Comparison of ENCODE assay signal across 9 cellular contexts in genomic region chr6:26240981-26241770, GRCh38.
DNase-seq lines count a peak whose midpoint lies in the region; ATAC-seq, FAIRE-seq and TF ChIP-seq lines count a peak whose summit lies in the region.
"Had no signal": no experiment of that assay in that cellular context is flagged by ENCODE, and none has a peak within 500 bp of the region (broad histone marks: within the 10 kb centered on the region; RNA-seq: fewer than 3 reads in every experiment).

No MANE protein-coding gene starts in this region.

- peak overlapping the region; percentile 89 for H2AFZ ChIP-seq in astrocyte (ENCODE audit: low read depth, low read length)

- no peaks in the 10 kb centered on the region for H3K9me3 Mint-ChIP-seq in astrocyte (ENCODE audit: unreplicated experiment)

- H3K4me3 ChIP-seq in GM12875 (ENCODE audit: low read depth, low read length) (peak overlapping the region; percentile 60), astrocyte (ENCODE audit: insufficient read depth, low read depth, low read length) (peak overlapping the region; percentile 73)

- no peaks in the 10 kb centered on the region for H3K4me1 Mint-ChIP-seq in astrocyte (ENCODE audit: low read depth, unreplicated experiment)

- peak; percentile 22 for ATAC-seq in stimulated activated naive CD8-positive, alpha-beta T cell treated with anti-CD3 and anti-CD28 coated beads, Interleukin-15, Interleukin-2, amounts not matched to agents 100 U/mL and 50 U/mL, for 24 hours
- ATAC-seq in GM18873 (IDR thresholded peaks at IDR 0.05; ENCODE audit: low FRiP score, unreplicated experiment), result no peak

- peak overlapping the region; percentile 78 for H3K4me3 Mint-ChIP-seq in astrocyte (ENCODE audit: unreplicated experiment)

- H3K27me3 ChIP-seq in astrocyte (ENCODE audit: insufficient read depth, low read length), result no peaks in the 10 kb centered on the region

- DNase-seq in MV-4-11 (lab: John Stamatoyannopoulos, UW) (peak; percentile 58), astrocyte (ENCODE audit: low read depth) (peak; percentile 84), left kidney (ENCODE audit: low read depth, low spot score) (peak; percentile 77), iPS-NIHi11 (ENCODE audit: low spot score) (no peak), NCI-H2227 (lab: John Stamatoyannopoulos, UW; ENCODE audit: unreplicated experiment) (no peak)
- peak; percentile 76 for DNase-seq in stimulated activated naive CD8-positive, alpha-beta T cell treated with anti-CD3 and anti-CD28 coated beads, Interleukin-15, Interleukin-2, amounts not matched to agents 100 U/mL and 50 U/mL, for 24 hours

- no peak for TF ChIP-seq CTCF in GM12875 (IDR thresholded peaks at IDR 0.05; ENCODE audit: borderline replicate concordance, insufficient read depth, low read depth, low read length)
- no peak for TF ChIP-seq CTCF in astrocyte (IDR thresholded peaks at IDR 0.05; ENCODE audit: insufficient read depth, low read depth, low read length)

- no peaks in the 10 kb centered on the region for H3K79me2 ChIP-seq in astrocyte (ENCODE audit: insufficient read depth, low read length)

- no peaks in the 10 kb centered on the region for H4K20me1 ChIP-seq in astrocyte (ENCODE audit: insufficient read depth, low read length)

- H3K9me3 ChIP-seq in astrocyte (ENCODE audit: insufficient read depth, low read depth, low read length), result no peaks in the 10 kb centered on the region

- H3K27ac ChIP-seq in astrocyte (ENCODE audit: low read depth, low read length), result peak overlapping the region; percentile 90
- H3K27ac ChIP-seq: HL-60 had no signal

- H3K36me3 Mint-ChIP-seq in astrocyte (ENCODE audit: low read depth, unreplicated experiment), result no peaks in the 10 kb centered on the region

- H3K27me3 Mint-ChIP-seq in astrocyte (ENCODE audit: low read depth, unreplicated experiment), result peaks cover 5% of the 10 kb centered on the region

- H3K27ac Mint-ChIP-seq in astrocyte (ENCODE audit: unreplicated experiment), result peak overlapping the region; percentile 45

- peak overlapping the region; percentile 94 for H3K4me2 ChIP-seq in astrocyte (ENCODE audit: low read length)

- FAIRE-seq in astrocyte (lab: Jason Lieb, UNC), result peak; percentile 41

- peak overlapping the region; percentile 86 for H3K9ac ChIP-seq in astrocyte (ENCODE audit: low read length)

- H3K4me1 ChIP-seq in astrocyte (ENCODE audit: insufficient read depth, low read length), result no peaks in the 10 kb centered on the region

- no peaks in the 10 kb centered on the region for H3K36me3 ChIP-seq in astrocyte (ENCODE audit: insufficient read depth, low read length)

Comparison
In these comparisons a context has a peak if more than half of its experiments do, and no peak if none do; other contexts are left out.
1. DNase-seq: peak in MV-4-11 (single experiment), astrocyte (single experiment), left kidney (single experiment) and stimulated activated naive CD8-positive, alpha-beta T cell treated with anti-CD3 and anti-CD28 coated beads, Interleukin-15, Interleukin-2, amounts not matched to agents 100 U/mL and 50 U/mL, for 24 hours (single experiment); none in iPS-NIHi11 (single experiment) and NCI-H2227 (single experiment).